ENCODE assay signal across 11 cellular contexts in genomic region chr2:232300894-232301387, GRCh38.
DNase-seq lines count a peak whose midpoint lies in the region; TF ChIP-seq lines count a peak whose summit lies in the region.
"Had no signal": no experiment of that assay in that cellular context is flagged by ENCODE, and none has a peak within 500 bp of the region (broad histone marks: within the 10 kb centered on the region; RNA-seq: fewer than 3 reads in every experiment).

No MANE protein-coding gene starts in this region.

- no peaks in the 10 kb centered on the region for H3K9me3 ChIP-seq in adipocyte (ENCODE audit: control insufficient read depth, low read length)
- no peaks in the 10 kb centered on the region for H3K9me3 ChIP-seq in BE2C
- H3K9me3 ChIP-seq in adrenal gland (replicated peaks in 1 of 3) = no peaks in the 10 kb centered on the region

- no peak for TF ChIP-seq POLR2A in adrenal gland (IDR thresholded peaks at IDR 0.05)

- DNase-seq in CD14-positive monocyte (ENCODE audit: low spot score) (no peak), HPDE6-E6E7 (ENCODE audit: extremely low spot score) (peak; percentile 44), adipocyte (ENCODE audit: low read depth) (peak; percentile 43), kidney tubule cell (ENCODE audit: low spot score) (peak; percentile 70), coronary artery (ENCODE audit: low spot score) (no peak), BE2C (no peak), adrenal gland (no peak)
- DNase-seq in activated naive CD4-positive, alpha-beta T cell treated with anti-CD3 and anti-CD28 coated beads, Interleukin-2, amount 50 U/mL, for 16 hours = no peak
- DNase-seq: endodermal cell, NCI-H524 treated with DMSO at 0.1 percent for 48 hours, SW 1271 had no signal

- TF ChIP-seq CTCF in CD14-positive monocyte (IDR thresholded peaks at IDR 0.05) = no peak
- TF ChIP-seq CTCF in coronary artery (IDR thresholded peaks at IDR 0.05) = no peak
- TF ChIP-seq CTCF in BE2C (IDR thresholded peaks at IDR 0.05; ENCODE audit: low read depth, low read length) = no peak
- no peak for TF ChIP-seq CTCF in adrenal gland (IDR thresholded peaks at IDR 0.05)

- H3K4me3 ChIP-seq in adipocyte (ENCODE audit: low read length) = no peak overlapping the region
- H3K4me3 ChIP-seq in coronary artery = no peak overlapping the region
- no peak overlapping the region for H3K4me3 ChIP-seq in BE2C (ENCODE audit: low read depth, low read length)
- no peak overlapping the region for H3K4me3 ChIP-seq in adrenal gland

- no peak overlapping the region for H3K27ac ChIP-seq in coronary artery
- no peak overlapping the region for H3K27ac ChIP-seq in adrenal gland

- H3K9ac ChIP-seq in adipocyte (ENCODE audit: low read length) = no peak overlapping the region

- H3K4me1 ChIP-seq in adipocyte (ENCODE audit: control insufficient read depth, insufficient read depth, low read length) (no peaks in the 10 kb centered on the region), BE2C (no peaks in the 10 kb centered on the region), adrenal gland (replicated peaks in 1 of 2) (no peaks in the 10 kb centered on the region)

- peaks cover 24% of the 10 kb centered on the region for H3K36me3 ChIP-seq in adipocyte (ENCODE audit: control insufficient read depth, insufficient read depth, low read length, severe bottlenecking)
- H3K36me3 ChIP-seq in BE2C = no peaks in the 10 kb centered on the region
- H3K36me3 ChIP-seq in adrenal gland (replicated peaks in 1 of 2) = no peaks in the 10 kb centered on the region

- H3K27me3 ChIP-seq in adipocyte (replicated peaks; ENCODE audit: control insufficient read depth, insufficient read depth, low read length) (no peaks in the 10 kb centered on the region), BE2C (no peaks in the 10 kb centered on the region), adrenal gland (no peaks in the 10 kb centered on the region)

- H3K36me3 Mint-ChIP-seq in CD14-positive monocyte = peaks cover 41 to 60% of the 10 kb centered on the region in 2 donors

- peak overlapping the region in 4 of 7 donors; percentile 12 to 82 (median 32) for H3K27ac Mint-ChIP-seq in CD14-positive monocyte
- H3K27ac Mint-ChIP-seq: endodermal cell had no signal

- WGBS in adrenal gland, 4 donors = 79 to 85% (median 81%) methylated on average over 6 of the region's 6 CpGs

- no peak overlapping the region for H3K4me3 Mint-ChIP-seq in CD14-positive monocyte
- H3K4me3 Mint-ChIP-seq: endodermal cell had no signal

- peaks cover 0 to 8% (median 4%) of the 10 kb centered on the region in 7 donors for H3K9me3 Mint-ChIP-seq in CD14-positive monocyte
- H3K9me3 Mint-ChIP-seq: endodermal cell had no signal

- peaks cover 0 to 2% (median 0%) of the 10 kb centered on the region in 3 donors for H3K27me3 Mint-ChIP-seq in CD14-positive monocyte (ENCODE audit: low read depth in 3 of 3)

- H3K4me1 Mint-ChIP-seq in CD14-positive monocyte = peaks cover 13% of the 10 kb centered on the region

- intact Hi-C loops in CD14-positive monocyte (cut with micrococcal nuclease) (no loop called here), adrenal gland (cut with DNase I) (no loop called here)

Comparison
In these comparisons a context has a peak if more than half of its experiments do, and no peak if none do; other contexts are left out.
1. DNase-seq: peak in HPDE6-E6E7 (single experiment), adipocyte (single experiment) and kidney tubule cell (single experiment); none in CD14-positive monocyte (single experiment), coronary artery (single experiment), BE2C (single experiment), adrenal gland (0 of 7) and activated naive CD4-positive, alpha-beta T cell treated with anti-CD3 and anti-CD28 coated beads, Interleukin-2, amount 50 U/mL, for 16 hours (single experiment).